In genomic region chr2:237243487-237243886, GRCh38 we compare ENCODE assay signal across 25 cellular contexts.
"Had no signal": no experiment of that assay in that cellular context is flagged by ENCODE, and none has a peak within 500 bp of the region (broad histone marks: within the 10 kb centered on the region; RNA-seq: fewer than 3 reads in every experiment).

No MANE protein-coding gene starts in this region.

- H3K9me3 ChIP-seq: colonic mucosa had no signal

- DNase-seq: cerebellar nuclear complex; colonic mucosa; cortex of kidney; effector CD8-positive, alpha-beta T cell; effector memory CD8-positive, alpha-beta T cell; endodermal cell; erythroblast; esophagus squamous epithelium; foreskin keratinocyte; heart left ventricle; hypothalamus; immature natural killer cell; islet precursor cell; kidney; kidney glomerular epithelial cell; left colon; left ventricle myocardium inferior; lower lobe of right lung had no signal

- H3K4me3 ChIP-seq: colonic mucosa, esophagus squamous epithelium, gastroesophageal sphincter, heart left ventricle, hepatocyte, left ventricle myocardium inferior, lower lobe of right lung had no signal

- H3K4me1 ChIP-seq: colonic mucosa, esophagus squamous epithelium, foreskin keratinocyte, gastroesophageal sphincter, heart left ventricle, left ventricle myocardium inferior, lower lobe of right lung had no signal

- FAIRE-seq: endometrium, frontal cortex, kidney had no signal

- H2AFZ ChIP-seq: hepatocyte had no signal

- H3K4me2 ChIP-seq: hepatocyte had no signal

- H3K27ac ChIP-seq: colonic mucosa, epithelial cell of prostate, foreskin keratinocyte, hepatocyte had no signal

- H3K79me2 ChIP-seq: hepatocyte had no signal

- ATAC-seq: effector memory CD8-positive, alpha-beta T cell; esophagus mucosa; foreskin keratinocyte; gastroesophageal sphincter; heart left ventricle; left colon; left lobe of liver; lower lobe of right lung had no signal

- H3K36me3 ChIP-seq: colonic mucosa, esophagus squamous epithelium, gastroesophageal sphincter, heart left ventricle, left ventricle myocardium inferior, lower lobe of right lung had no signal

- H3K27me3 ChIP-seq: colonic mucosa, esophagus squamous epithelium, gastroesophageal sphincter, heart left ventricle, hepatocyte had no signal
